Comparison of ENCODE assay signal across 8 cellular contexts in genomic region chr11:73982990-73983763, GRCh38. TPM values are rescaled to one million over a fixed set of nuclear protein-coding genes. Genes with fewer than 3 reads are reported as not detected.
DNase-seq lines count a peak whose midpoint lies in the region; ATAC-seq lines count a peak whose summit lies in the region.

No MANE protein-coding gene starts in this region.

- no peaks in the 10 kb centered on the region for H3K9me3 Mint-ChIP-seq in IgD-negative memory B cell

- H3K4me3 ChIP-seq in muscle layer of colon (ENCODE audit: low read depth in 1 of 2, low read length in 2 of 2) = peak overlapping the region; percentile 85 to 88

- H3K9me3 ChIP-seq in muscle layer of colon (ENCODE audit: low read length) = no peaks in the 10 kb centered on the region

- peak overlapping the region; percentile 93 to 100 (median 100) for H3K27ac Mint-ChIP-seq in IgD-negative memory B cell

- peaks cover 7% of the 10 kb centered on the region for H3K36me3 ChIP-seq in muscle layer of colon (ENCODE audit: insufficient read depth, low read length)

- peaks cover 2% of the 10 kb centered on the region for H3K27me3 Mint-ChIP-seq in IgD-negative memory B cell

- H3K27ac ChIP-seq in muscle layer of colon (ENCODE audit: low read depth, low read length) = peak overlapping the region; percentile 82

- ATAC-seq in GM21576 (IDR thresholded peaks at IDR 0.05; ENCODE audit: unreplicated experiment) = peak; percentile 71
- peak; percentile 89 for ATAC-seq in esophagus mucosa

- H3K9ac ChIP-seq in muscle layer of colon (ENCODE audit: low read length) = peak overlapping the region; percentile 53

- DNase-seq in DMS153 treated with DMSO at 0.1 percent for 48 hours (lab: John Stamatoyannopoulos, UW; ENCODE audit: unreplicated experiment) (peak; percentile 94), OCI-M1 (lab: John Stamatoyannopoulos, UW) (peak; percentile 100)
- DNase-seq in activated T-cell treated with anti-CD3 and anti-CD28 coated beads, Interleukin-2, amount 50 U/mL, for 1 hour = peak; percentile 89
- DNase-seq in stimulated activated CD8-positive, alpha-beta memory T cell treated with anti-CD3 and anti-CD28 coated beads, Interleukin-4, amount 100 ng/mL, for 48 hours = peak; percentile 95

- peaks cover 11% of the 10 kb centered on the region for H3K4me1 ChIP-seq in muscle layer of colon (ENCODE audit: insufficient read depth, low read length)

- H3K4me3 Mint-ChIP-seq in IgD-negative memory B cell = peak overlapping the region; percentile 90 to 100 (median 100)

- H3K27me3 ChIP-seq in muscle layer of colon (ENCODE audit: control insufficient read depth in 1 of 2, insufficient read depth in 2 of 2, low read length in 2 of 2) = no peaks in the 10 kb centered on the region

- peaks cover 19% of the 10 kb centered on the region for H3K36me3 Mint-ChIP-seq in IgD-negative memory B cell

- peaks cover 23 to 32% (median 29%) of the 10 kb centered on the region in 3 donors for H3K4me1 Mint-ChIP-seq in IgD-negative memory B cell

RNA-seq across cellular contexts. Expression of gene UCP2, which starts 0.5 kb away (rescaled TPM):
- 1,475 TPM for polyA plus RNA-seq in IgD-negative memory B cell
- 5.3 TPM for total RNA-seq in esophagus mucosa

RNA-seq across cellular contexts. Expression of gene UCP3, which starts 25.7 kb away (rescaled TPM):
- 0.19 TPM for polyA plus RNA-seq in IgD-negative memory B cell
- 0.28 TPM for total RNA-seq in esophagus mucosa

RNA-seq across cellular contexts. Expression of gene DNAJB13, which starts 32.4 kb away (rescaled TPM):
- 0.35 TPM for polyA plus RNA-seq in IgD-negative memory B cell
- total RNA-seq in esophagus mucosa = not detected

Comparison
In these comparisons a context has a peak if more than half of its experiments do, and no peak if none do; other contexts are left out.
1. Peak in every context shown above with its lines: DNase-seq, ATAC-seq, H3K4me3 ChIP-seq and H3K27ac ChIP-seq.